Comparison of ENCODE assay signal across 19 cellular contexts in the genomic region with DNA sequence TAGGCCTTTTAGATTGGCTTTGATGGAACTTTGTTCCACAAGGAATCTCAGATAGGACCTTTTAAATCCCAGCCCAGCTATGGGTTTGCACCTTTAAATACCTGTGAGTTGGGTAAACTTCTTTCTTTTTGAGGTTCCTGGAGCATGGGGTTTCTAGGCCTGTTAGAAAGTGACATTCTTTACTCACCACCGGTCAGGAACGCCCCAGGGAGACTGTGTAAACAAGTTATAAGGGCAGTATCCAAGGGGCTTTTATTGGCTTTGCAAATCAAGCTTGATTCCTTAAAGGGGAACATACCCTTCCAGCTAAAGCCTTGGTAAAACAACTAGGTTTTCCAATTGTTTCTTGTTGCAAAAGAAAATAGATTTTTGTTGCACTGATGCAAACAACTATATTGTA.
"Had no signal": no experiment of that assay in that cellular context is flagged by ENCODE, and none has a peak within 500 bp of the region (broad histone marks: within the 10 kb centered on the region; RNA-seq: fewer than 3 reads in every experiment).

No MANE protein-coding gene starts in this region.

- H3K4me1 ChIP-seq: heart right ventricle, left lung had no signal

- H3K9me3 ChIP-seq: heart right ventricle, left lung, mucosa of descending colon, thoracic aorta had no signal

- H3K27ac ChIP-seq: heart right ventricle, left lung, thoracic aorta had no signal

- H3K4me1 Mint-ChIP-seq: activated CD4-positive, alpha-beta T cell treated with anti-CD3 and anti-CD28 coated beads, Interleukin-2, amount 10 ng/mL, durations not matched to agents 7 days and 5 days; activated naive CD8-positive, alpha-beta T cell treated with anti-CD3 and anti-CD28 coated beads, Interleukin-2, amount 10 ng/mL, durations not matched to agents 7 days and 5 days; stimulated activated effector memory CD8-positive, alpha-beta T cell treated with anti-CD3 and anti-CD28 coated beads, Interleukin-12 subunit alpha, Interleukin-12 subunit beta, amount 100 ng/mL, for 72 hours had no signal

- H3K4me3 ChIP-seq: heart right ventricle, left lung, mucosa of descending colon, thoracic aorta had no signal

- H3K27ac Mint-ChIP-seq: activated CD4-positive, alpha-beta T cell treated with anti-CD3 and anti-CD28 coated beads, Interleukin-2, amount 10 ng/mL, durations not matched to agents 7 days and 5 days; activated naive CD8-positive, alpha-beta T cell treated with anti-CD3 and anti-CD28 coated beads, Interleukin-2, amount 10 ng/mL, durations not matched to agents 7 days and 5 days; naive thymus-derived CD8-positive, alpha-beta T cell; stimulated activated effector memory CD8-positive, alpha-beta T cell treated with anti-CD3 and anti-CD28 coated beads, Interleukin-12 subunit alpha, Interleukin-12 subunit beta, amount 100 ng/mL, for 72 hours had no signal

- FAIRE-seq: islet of Langerhans, TTC549 had no signal

- ATAC-seq: heart right ventricle; left lung; mucosa of descending colon; naive thymus-derived CD8-positive, alpha-beta T cell; stimulated activated effector memory CD8-positive, alpha-beta T cell treated with anti-CD3 and anti-CD28 coated beads, Interleukin-12 subunit alpha, Interleukin-12 subunit beta, amount 100 ng/mL, for 72 hours had no signal

- DNase-seq: activated CD4-positive, alpha-beta T cell treated with anti-CD3 and anti-CD28 coated beads, Interleukin-2, amount 10 ng/mL, durations not matched to agents 7 days and 5 days; activated naive CD4-positive, alpha-beta T cell; activated naive CD8-positive, alpha-beta T cell treated with anti-CD3 and anti-CD28 coated beads, Interleukin-2, amount 10 ng/mL, durations not matched to agents 7 days and 5 days; cerebellar nuclear complex; effector memory CD4-positive, alpha-beta T cell; foreskin melanocyte; heart right ventricle; left lung; mammary epithelial cell; mucosa of descending colon; naive thymus-derived CD8-positive, alpha-beta T cell; retina; stimulated activated CD4-positive, alpha-beta T cell treated with anti-CD3 and anti-CD28 coated beads, Interleukin-12 subunit alpha, Interleukin-12 subunit beta, amount 100 ng/mL, for 4 hours; stimulated activated CD4-positive, alpha-beta T cell treated with anti-CD3 and anti-CD28 coated beads, Interleukin-2, amount 100 ng/mL, for 24 hours; T-helper 2 cell had no signal

- H3K27me3 ChIP-seq: left lung had no signal

- H3K27me3 Mint-ChIP-seq: activated CD4-positive, alpha-beta T cell treated with anti-CD3 and anti-CD28 coated beads, Interleukin-2, amount 10 ng/mL, durations not matched to agents 7 days and 5 days; activated naive CD8-positive, alpha-beta T cell treated with anti-CD3 and anti-CD28 coated beads, Interleukin-2, amount 10 ng/mL, durations not matched to agents 7 days and 5 days; naive thymus-derived CD8-positive, alpha-beta T cell had no signal

- H3K36me3 Mint-ChIP-seq: activated naive CD8-positive, alpha-beta T cell treated with anti-CD3 and anti-CD28 coated beads, Interleukin-2, amount 10 ng/mL, durations not matched to agents 7 days and 5 days; naive thymus-derived CD8-positive, alpha-beta T cell; stimulated activated effector memory CD8-positive, alpha-beta T cell treated with anti-CD3 and anti-CD28 coated beads, Interleukin-12 subunit alpha, Interleukin-12 subunit beta, amount 100 ng/mL, for 72 hours had no signal

- H3K9me3 Mint-ChIP-seq: activated CD4-positive, alpha-beta T cell treated with anti-CD3 and anti-CD28 coated beads, Interleukin-2, amount 10 ng/mL, durations not matched to agents 7 days and 5 days; activated naive CD8-positive, alpha-beta T cell treated with anti-CD3 and anti-CD28 coated beads, Interleukin-2, amount 10 ng/mL, durations not matched to agents 7 days and 5 days; stimulated activated effector memory CD8-positive, alpha-beta T cell treated with anti-CD3 and anti-CD28 coated beads, Interleukin-12 subunit alpha, Interleukin-12 subunit beta, amount 100 ng/mL, for 72 hours had no signal

- H3K4me3 Mint-ChIP-seq: activated CD4-positive, alpha-beta T cell treated with anti-CD3 and anti-CD28 coated beads, Interleukin-2, amount 10 ng/mL, durations not matched to agents 7 days and 5 days; activated naive CD8-positive, alpha-beta T cell treated with anti-CD3 and anti-CD28 coated beads, Interleukin-2, amount 10 ng/mL, durations not matched to agents 7 days and 5 days; naive thymus-derived CD8-positive, alpha-beta T cell; stimulated activated effector memory CD8-positive, alpha-beta T cell treated with anti-CD3 and anti-CD28 coated beads, Interleukin-12 subunit alpha, Interleukin-12 subunit beta, amount 100 ng/mL, for 72 hours had no signal

- H3K36me3 ChIP-seq: heart right ventricle, left lung, thoracic aorta had no signal
